Comparison of ENCODE assay signal across 28 cellular contexts in the genomic region with DNA sequence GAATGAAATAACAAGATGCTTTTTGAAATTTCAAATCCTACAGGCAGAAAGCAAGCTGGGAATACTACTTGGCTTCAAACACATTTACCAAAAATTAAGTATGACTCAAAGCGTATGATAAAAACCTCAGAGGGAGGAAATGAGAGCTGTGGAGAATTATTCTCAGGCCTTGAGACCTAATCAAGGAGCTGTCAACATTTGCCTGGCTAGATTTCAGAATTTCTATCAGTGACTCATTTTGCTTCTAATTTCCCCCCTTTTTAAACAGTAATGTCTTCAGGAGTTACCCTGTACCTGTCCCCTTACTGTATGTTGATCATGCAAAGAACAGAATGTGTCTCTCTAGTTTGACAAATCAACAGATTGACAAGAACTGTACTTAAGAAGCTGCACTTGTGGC.
"Had no signal": no experiment of that assay in that cellular context is flagged by ENCODE, and none has a peak within 500 bp of the region (broad histone marks: within the 10 kb centered on the region; RNA-seq: fewer than 3 reads in every experiment).

No MANE protein-coding gene starts in this region.

- ATAC-seq: heart left ventricle; left lobe of liver; mucosa of descending colon; natural killer cell treated with Interleukin-12 subunit alpha and Interleukin-12 subunit beta and Interleukin-15 and Interleukin-18, amount 100 ng/mL, for 72 hours; right cardiac atrium; stimulated activated naive CD8-positive, alpha-beta T cell treated with anti-CD3 and anti-CD28 coated beads, Interleukin-15, amount 100 ng/mL, for 72 hours; upper lobe of right lung had no signal

- H3K36me3 Mint-ChIP-seq: memory B cell, mesothelial cell of epicardium, naive B cell had no signal

- H3K4me3 ChIP-seq: colonic mucosa, esophagus muscularis mucosa, heart left ventricle, hepatocyte, lung, mucosa of descending colon, prostate gland, skin epidermis, suprapubic skin, transverse colon, upper lobe of right lung, uterus had no signal

- H3K27ac Mint-ChIP-seq: dendritic cell treated with granulocyte-macrophage colony-stimulating factor and Interleukin-4, amounts not matched to agents 40 ng/mL and 50 ng/mL, for 4 days; memory B cell; mesothelial cell of epicardium; naive B cell; natural killer cell treated with Interleukin-12 subunit alpha and Interleukin-12 subunit beta and Interleukin-15 and Interleukin-18, amount 100 ng/mL, for 72 hours; stimulated activated naive CD8-positive, alpha-beta T cell treated with anti-CD3 and anti-CD28 coated beads, Interleukin-15, amount 100 ng/mL, for 72 hours had no signal

- DNase-seq: colonic mucosa; effector memory CD4-positive, alpha-beta T cell; foreskin melanocyte; heart left ventricle; kidney; mucosa of descending colon; naive B cell; right cardiac atrium; stimulated activated CD4-positive, alpha-beta T cell treated with anti-CD3 and anti-CD28 coated beads, Interleukin-15, amount 100 ng/mL, for 24 hours; stimulated activated CD4-positive, alpha-beta T cell treated with anti-CD3 and anti-CD28 coated beads, Interleukin-2, amount 100 ng/mL, for 48 hours; stimulated activated CD8-positive, alpha-beta memory T cell treated with anti-CD3 and anti-CD28 coated beads, Interleukin-4, amount 100 ng/mL, for 48 hours; stimulated activated naive CD4-positive, alpha-beta T cell; stimulated activated naive CD8-positive, alpha-beta T cell treated with anti-CD3 and anti-CD28 coated beads, Interleukin-15, amount 100 ng/mL, for 72 hours; transverse colon; upper lobe of right lung; uterus had no signal

- H3K27me3 Mint-ChIP-seq: dendritic cell treated with granulocyte-macrophage colony-stimulating factor and Interleukin-4, amounts not matched to agents 40 ng/mL and 50 ng/mL, for 4 days; memory B cell; naive B cell; natural killer cell treated with Interleukin-12 subunit alpha and Interleukin-12 subunit beta and Interleukin-15 and Interleukin-18, amount 100 ng/mL, for 72 hours; stimulated activated naive CD8-positive, alpha-beta T cell treated with anti-CD3 and anti-CD28 coated beads, Interleukin-15, amount 100 ng/mL, for 72 hours had no signal

- H3K4me3 Mint-ChIP-seq: dendritic cell treated with granulocyte-macrophage colony-stimulating factor and Interleukin-4, amounts not matched to agents 40 ng/mL and 50 ng/mL, for 4 days; memory B cell; mesothelial cell of epicardium; naive B cell; natural killer cell treated with Interleukin-12 subunit alpha and Interleukin-12 subunit beta and Interleukin-15 and Interleukin-18, amount 100 ng/mL, for 72 hours; neural crest cell; stimulated activated naive CD8-positive, alpha-beta T cell treated with anti-CD3 and anti-CD28 coated beads, Interleukin-15, amount 100 ng/mL, for 72 hours had no signal

- H3K4me1 Mint-ChIP-seq: memory B cell; mesothelial cell of epicardium; naive B cell; neural crest cell; stimulated activated naive CD8-positive, alpha-beta T cell treated with anti-CD3 and anti-CD28 coated beads, Interleukin-15, amount 100 ng/mL, for 72 hours had no signal
